In genomic region chr16:66164581-66164980, GRCh38 we compare ENCODE assay signal across 23 cellular contexts.
"Had no signal": no experiment of that assay in that cellular context is flagged by ENCODE, and none has a peak within 500 bp of the region (broad histone marks: within the 10 kb centered on the region; RNA-seq: fewer than 3 reads in every experiment).

No MANE protein-coding gene starts in this region.

- ATAC-seq: activated CD8-positive, alpha-beta T cell treated with anti-CD3 and anti-CD28 coated beads for 36 hours; K562; Right ventricle myocardium inferior had no signal

- H2AFZ ChIP-seq: PC-9 had no signal

- DNase-seq: activated CD4-positive, alpha-beta T cell treated with anti-CD3 and anti-CD28 coated beads, Interleukin-2, amount 10 ng/mL, durations not matched to agents 24 days and 14 days; activated CD4-positive, alpha-beta T cell treated with anti-CD3 and anti-CD28 coated beads, Interleukin-2, amount 50 U/mL, for 4 hours; activated CD8-positive, alpha-beta T cell treated with anti-CD3 and anti-CD28 coated beads for 36 hours; activated gamma-delta T cell; activated naive CD4-positive, alpha-beta T cell treated with Interleukin-2 at 50 U/mL for 16 hours; activated naive CD8-positive, alpha-beta T cell treated with anti-CD3 and anti-CD28 coated beads, Interleukin-2, amount 10 ng/mL, durations not matched to agents 7 days and 5 days; activated T-cell treated with anti-CD3 and anti-CD28 coated beads, Interleukin-2, amount 50 U/mL, for 1 hour; amygdala; NCI-H1105; NCI-H1417 treated with DMSO at 0.1 percent for 48 hours; NCI-H187 treated with DMSO at 0.1 percent for 48 hours; NCI-H2081; NCI-H510A; NCI-H526; NCI-H748 treated with DMSO at 0.1 percent for 48 hours; NK-92 treated with Interleukin-12 subunit alpha and Interleukin-12 subunit beta, amount 100 ng/mL, for 24 hours; PC-9; SIG-M5; T1000 had no signal

- H3K27ac ChIP-seq: ascending aorta, PC-9, RWPE1 had no signal

- H3K4me1 ChIP-seq: ascending aorta had no signal

- H3K9me3 ChIP-seq: ascending aorta had no signal

- H3K4me3 ChIP-seq: ascending aorta, K562, PC-9 had no signal

- H3K4me2 ChIP-seq: PC-9 had no signal

- H3K27me3 ChIP-seq: ascending aorta had no signal

- H3K36me3 ChIP-seq: ascending aorta had no signal
